10 cellular contexts compared by ENCODE assay signal in genomic region chr13:41502676-41503075, GRCh38. TPM values are rescaled to one million over a fixed set of nuclear protein-coding genes. Genes with fewer than 3 reads are reported as not detected.
DNase-seq lines count a peak whose midpoint lies in the region; ATAC-seq and TF ChIP-seq lines count a peak whose summit lies in the region.
"Had no signal": no experiment of that assay in that cellular context is flagged by ENCODE, and none has a peak within 500 bp of the region (broad histone marks: within the 10 kb centered on the region; RNA-seq: fewer than 3 reads in every experiment).

No MANE protein-coding gene starts in this region.

- peak; percentile 35 to 47 (median 40) for DNase-seq in CD4-positive, alpha-beta memory T cell
- DNase-seq in MM.1S (peak; percentile 92), NCI-H446 treated with DMSO at 0.1 percent for 48 hours (lab: John Stamatoyannopoulos, UW) (no peak), GF-D8 (lab: John Stamatoyannopoulos, UW) (no peak), cerebellar cortex (ENCODE audit: low spot score) (no peak)
- DNase-seq in activated CD8-positive, alpha-beta memory T cell treated with anti-CD3 and anti-CD28 coated beads for 24 hours: no peak
- DNase-seq: heart left ventricle had no signal

- peaks cover 21% of the 10 kb centered on the region for H3F3A ChIP-seq in MM.1S (ENCODE audit: insufficient read depth, low read length)

- intact Hi-C loops in CD4-positive, alpha-beta memory T cell (cut with micrococcal nuclease): loop anchor here (1.0 to 2.0 kb wide), 2 partner anchors 9 to 44 kb away; no protein-coding TSS in a partner anchor

- H3K9ac ChIP-seq in MM.1S (ENCODE audit: low read length): peak overlapping the region; percentile 69

- no peaks in the 10 kb centered on the region for H4K20me1 ChIP-seq in MM.1S (ENCODE audit: insufficient read depth, low read length)

- POLR2A ChIA-PET in CD4-positive, alpha-beta memory T cell (lab: Charles Lee; ENCODE audit: partially characterized antibody): interaction anchor here (0.8 to 6.1 kb wide), 5 partner anchors 10 to 57 kb away, joined by 3 to 52 read pairs (median 34); partner anchors contain the start of gene RGCC

- H3K79me2 ChIP-seq in MM.1S (ENCODE audit: low read length): no peaks in the 10 kb centered on the region

- no peaks in the 10 kb centered on the region for H3K27me3 ChIP-seq in CD4-positive, alpha-beta memory T cell (ENCODE audit: insufficient read depth, low read length)
- no peaks in the 10 kb centered on the region for H3K27me3 ChIP-seq in MM.1S (replicated peaks; ENCODE audit: insufficient read depth, low read length)
- H3K27me3 ChIP-seq: breast epithelium, heart left ventricle had no signal

- peak; percentile 77 for ATAC-seq in GM19025 (IDR thresholded peaks at IDR 0.05; ENCODE audit: low read depth, unreplicated experiment)
- ATAC-seq in HG02852 (IDR thresholded peaks at IDR 0.05; ENCODE audit: unreplicated experiment): peak; percentile 61
- ATAC-seq: heart left ventricle had no signal

- no peaks in the 10 kb centered on the region for H3K9me2 ChIP-seq in MM.1S (replicated peaks; ENCODE audit: insufficient read depth, low read length)

- H3K27ac Mint-ChIP-seq in CD4-positive, alpha-beta memory T cell: peak overlapping the region; percentile 10 to 88 (median 77)

- peaks cover 32 to 53% (median 49%) of the 10 kb centered on the region in 4 donors for H3K4me1 Mint-ChIP-seq in CD4-positive, alpha-beta memory T cell

- H3K27me3 Mint-ChIP-seq in CD4-positive, alpha-beta memory T cell: no peaks in the 10 kb centered on the region

- H3K36me3 Mint-ChIP-seq in CD4-positive, alpha-beta memory T cell: peaks cover 1 to 7% of the 10 kb centered on the region in 2 donors

- no peaks in the 10 kb centered on the region for H3K36me3 ChIP-seq in CD4-positive, alpha-beta memory T cell (ENCODE audit: insufficient read depth, low read length)
- no peaks in the 10 kb centered on the region for H3K36me3 ChIP-seq in MM.1S (replicated peaks; ENCODE audit: insufficient read depth, low read length)
- H3K36me3 ChIP-seq: breast epithelium, heart left ventricle had no signal

- CTCF ChIA-PET in CD4-positive, alpha-beta memory T cell (lab: Charles Lee; ENCODE audit: partially characterized antibody): interaction anchor here (1.7 to 8.8 kb wide), 3 partner anchors 44 to 154 kb away, joined by 5 to 69 read pairs (median 6); partner anchors contain the start of gene RGCC

- no peak overlapping the region for H3K27ac ChIP-seq in CD4-positive, alpha-beta memory T cell (ENCODE audit: low read depth, low read length)
- H3K27ac ChIP-seq in MM.1S (ENCODE audit: low read length): peak overlapping the region; percentile 100
- H3K27ac ChIP-seq: breast epithelium, heart left ventricle had no signal

- H2AFZ ChIP-seq in MM.1S (ENCODE audit: low read length): peak overlapping the region; percentile 27; the same call in 1 of the 2 replicates

- H3K4me3 ChIP-seq in CD4-positive, alpha-beta memory T cell (ENCODE audit: low read length in 2 of 2): no peak overlapping the region
- no peak overlapping the region for H3K4me3 ChIP-seq in MM.1S (ENCODE audit: low read length)
- H3K4me3 ChIP-seq: breast epithelium, heart left ventricle had no signal

- peak overlapping the region; percentile 69 for H3K4me2 ChIP-seq in MM.1S (ENCODE audit: low read depth, low read length)

- no peaks in the 10 kb centered on the region for H3K9me3 ChIP-seq in CD4-positive, alpha-beta memory T cell (ENCODE audit: control insufficient read depth in 1 of 2, low read length in 2 of 2)
- no peaks in the 10 kb centered on the region for H3K9me3 ChIP-seq in MM.1S (replicated peaks; ENCODE audit: insufficient read depth, low read length)

- H3K9me3 Mint-ChIP-seq in CD4-positive, alpha-beta memory T cell: peaks cover 0 to 8% (median 2%) of the 10 kb centered on the region in 8 donors

- peak overlapping the region in 6 of 8 donors; percentile 12 to 59 (median 45) for H3K4me3 Mint-ChIP-seq in CD4-positive, alpha-beta memory T cell

- peaks cover 50% of the 10 kb centered on the region for H3K4me1 ChIP-seq in CD4-positive, alpha-beta memory T cell (ENCODE audit: insufficient read depth, low read length)
- H3K4me1 ChIP-seq in MM.1S (ENCODE audit: low read length): peaks cover 46% of the 10 kb centered on the region
- H3K4me1 ChIP-seq: breast epithelium had no signal

- no peak for TF ChIP-seq CTCF in MM.1S (IDR thresholded peaks at IDR 0.05; ENCODE audit: low read length)

RNA-seq across cellular contexts. Expression of gene RGCC, which starts 45.3 kb away (rescaled TPM):
- total RNA-seq in CD4-positive, alpha-beta memory T cell: 100 to 1,000 TPM; 146 to 154 TPM
- polyA plus RNA-seq in CD4-positive, alpha-beta memory T cell: 100 to 1,000 TPM; 137 to 156 TPM

Comparison
In these comparisons a context has a peak if more than half of its experiments do, and no peak if none do; other contexts are left out.
1. DNase-seq: peak in CD4-positive, alpha-beta memory T cell (5 of 5) and MM.1S (single experiment); none in NCI-H446 treated with DMSO at 0.1 percent for 48 hours (single experiment), GF-D8 (single experiment), cerebellar cortex (single experiment) and activated CD8-positive, alpha-beta memory T cell treated with anti-CD3 and anti-CD28 coated beads for 24 hours (single experiment).